ENCODE assay signal across 9 cellular contexts in genomic region chr19:45677351-45678230, GRCh38. TPM values are rescaled to one million over a fixed set of nuclear protein-coding genes. Genes with fewer than 3 reads are reported as not detected.
DNase-seq lines count a peak whose midpoint lies in the region; ATAC-seq and TF ChIP-seq lines count a peak whose summit lies in the region.
"Had no signal": no experiment of that assay in that cellular context is flagged by ENCODE, and none has a peak within 500 bp of the region (broad histone marks: within the 10 kb centered on the region; RNA-seq: fewer than 3 reads in every experiment).

No MANE protein-coding gene starts in this region.

- TF ChIP-seq CTCF in lung (IDR thresholded peaks at IDR 0.05; ENCODE audit: control extremely low read depth, extremely low read depth) = no peak

- ATAC-seq in lung (ENCODE audit: insufficient read depth, low FRiP score) (peak; percentile 76), GM21390 (IDR thresholded peaks at IDR 0.05; ENCODE audit: unreplicated experiment) (no peak)

- H3K27me3 ChIP-seq in ectodermal cell (ENCODE audit: control insufficient read depth, insufficient read depth, low read length, poor library complexity, severe bottlenecking) (peaks cover 58% of the 10 kb centered on the region), lung (ENCODE audit: control insufficient read depth, insufficient read depth) (no peaks in the 10 kb centered on the region)

- 4% methylated on average over 49 of the region's 49 CpGs for WGBS in ectodermal cell, 2 experiments
- WGBS in lung, 2 donors = 2 to 4% methylated on average over 44 to 49 of the region's 49 CpGs

- no peaks in the 10 kb centered on the region for H3K36me3 ChIP-seq in ectodermal cell (ENCODE audit: control insufficient read depth, insufficient read depth, low read length)
- H3K36me3 ChIP-seq in lung (ENCODE audit: control insufficient read depth in 2 of 2, insufficient read depth in 2 of 2, low read length in 2 of 2) = no peaks in the 10 kb centered on the region

- H3K4me1 ChIP-seq in ectodermal cell (ENCODE audit: control insufficient read depth, insufficient read depth, low read length) (no peaks in the 10 kb centered on the region), lung (ENCODE audit: control insufficient read depth in 2 of 2, insufficient read depth in 2 of 2, low read length in 2 of 2) (peaks cover 0 to 7% of the 10 kb centered on the region in 2 donors)

- H3K9me3 ChIP-seq in ectodermal cell (ENCODE audit: control insufficient read depth, low read length) (no peaks in the 10 kb centered on the region), lung (ENCODE audit: control insufficient read depth in 2 of 2, insufficient read depth in 1 of 2, low read length in 1 of 2) (peaks cover 0 to 2% of the 10 kb centered on the region in 2 donors)

- H3K4me3 ChIP-seq in ectodermal cell (ENCODE audit: insufficient read depth, low read depth, low read length) = peak overlapping the region; percentile 19
- H3K4me3 ChIP-seq in lung = no peak overlapping the region

- H3K27ac ChIP-seq in ectodermal cell (ENCODE audit: insufficient read depth, low read depth, low read length, poor library complexity, severe bottlenecking) (no peak overlapping the region), lung (ENCODE audit: low read depth in 1 of 2, low read length in 1 of 2) (peak overlapping the region in 1 of 2 donors; percentile 71)

- peak; percentile 73 for DNase-seq in SIG-M5 treated with dmso at 0.1 percent for 504 hours (lab: John Stamatoyannopoulos, UW; ENCODE audit: unreplicated experiment)
- DNase-seq in SIG-M5 (lab: John Stamatoyannopoulos, UW) = no peak
- peak; percentile 53 for DNase-seq in NCI-H2029 treated with DMSO at 0.1 percent for 48 hours (lab: John Stamatoyannopoulos, UW)
- peak; percentile 58 to 66 for DNase-seq in activated CD8-positive, alpha-beta memory T cell treated with anti-CD3 and anti-CD28 coated beads for 1 hour (ENCODE audit: extremely low read depth in 1 of 2, low read depth in 1 of 2)
- peak; percentile 94 for DNase-seq in lung (ENCODE audit: low spot score)
- DNase-seq in stimulated activated CD8-positive, alpha-beta memory T cell treated with anti-CD3 and anti-CD28 coated beads, Interleukin-12 subunit alpha, Interleukin-12 subunit beta, amount 100 ng/mL, for 4 hours (ENCODE audit: low read depth) = peak; percentile 64
- DNase-seq: DND-41 had no signal

RNA-seq across cellular contexts. Expression of gene GIPR, which starts 9.6 kb away (rescaled TPM):
- polyA plus RNA-seq in ectodermal cell (2013, experiment 1 of 4) = not detected
- 0.09 TPM for polyA plus RNA-seq in ectodermal cell (2013, experiment 2 of 4)
- 0.32 TPM for polyA plus RNA-seq in ectodermal cell (2013, experiment 3 of 4)
- 0.24 TPM for polyA plus RNA-seq in ectodermal cell (2013, experiment 4 of 4)
- total RNA-seq in lung = 10 to 100 TPM in 1 of 2 donors, 1 to 10 TPM in 1; 4.7 to 14.9 TPM
- 1 to 10 TPM; 2.2 to 6.4 TPM for polyA plus RNA-seq in lung

RNA-seq across cellular contexts. Expression of gene SNRPD2, which starts 14.2 kb away (rescaled TPM):
- polyA plus RNA-seq in ectodermal cell (2013, experiment 1 of 4) = 521 TPM
- 460 TPM for polyA plus RNA-seq in ectodermal cell (2013, experiment 2 of 4)
- 586 TPM for polyA plus RNA-seq in ectodermal cell (2013, experiment 3 of 4)
- polyA plus RNA-seq in ectodermal cell (2013, experiment 4 of 4) = 651 TPM
- total RNA-seq in lung = 100 to 1,000 TPM; 151 to 319 TPM
- 100 to 1,000 TPM; 354 to 410 TPM for polyA plus RNA-seq in lung

RNA-seq across cellular contexts. Expression of gene QPCTL, which starts 14.9 kb away (rescaled TPM):
- 29.4 TPM for polyA plus RNA-seq in ectodermal cell (2013, experiment 1 of 4)
- polyA plus RNA-seq in ectodermal cell (2013, experiment 2 of 4) = 25.6 TPM
- polyA plus RNA-seq in ectodermal cell (2013, experiment 3 of 4) = 14.4 TPM
- 13.7 TPM for polyA plus RNA-seq in ectodermal cell (2013, experiment 4 of 4)
- total RNA-seq in lung = 10 to 100 TPM in 1 of 2 donors, 1 to 10 TPM in 1; 6.3 to 12.2 TPM
- 10 to 100 TPM in 1 of 2 donors, 1 to 10 TPM in 1; 6.7 to 13.3 TPM for polyA plus RNA-seq in lung

RNA-seq across cellular contexts. Expression of gene EML2, which starts 38.4 kb away (rescaled TPM):
- polyA plus RNA-seq in ectodermal cell (2013, experiment 1 of 4) = 22.6 TPM
- 12.2 TPM for polyA plus RNA-seq in ectodermal cell (2013, experiment 2 of 4)
- 17.4 TPM for polyA plus RNA-seq in ectodermal cell (2013, experiment 3 of 4)
- 18.6 TPM for polyA plus RNA-seq in ectodermal cell (2013, experiment 4 of 4)
- total RNA-seq in lung = 10 to 100 TPM; 31.9 to 74.5 TPM
- polyA plus RNA-seq in lung = 10 to 100 TPM; 32.5 to 47.7 TPM

RNA-seq across cellular contexts. Expression of gene FBXO46, which starts 53.1 kb away (rescaled TPM):
- polyA plus RNA-seq in ectodermal cell (2013, experiment 1 of 4) = 22.0 TPM
- 25.7 TPM for polyA plus RNA-seq in ectodermal cell (2013, experiment 2 of 4)
- polyA plus RNA-seq in ectodermal cell (2013, experiment 3 of 4) = 13.9 TPM
- polyA plus RNA-seq in ectodermal cell (2013, experiment 4 of 4) = 18.6 TPM
- total RNA-seq in lung = 10 to 100 TPM; 11.2 to 19.0 TPM
- 1 to 10 TPM; 7.6 to 8.3 TPM for polyA plus RNA-seq in lung
